In genomic region chr3:107518050-107518449, GRCh38 we compare ENCODE assay signal across 25 cellular contexts.
"Had no signal": no experiment of that assay in that cellular context is flagged by ENCODE, and none has a peak within 500 bp of the region (broad histone marks: within the 10 kb centered on the region; RNA-seq: fewer than 3 reads in every experiment).

No MANE protein-coding gene starts in this region.

- H3K4me2 ChIP-seq: hepatocyte had no signal

- H3K4me1 ChIP-seq: colonic mucosa, foreskin keratinocyte had no signal

- DNase-seq: colonic mucosa; cortex of kidney; dermis blood vessel endothelial cell; dorsolateral prefrontal cortex; effector CD4-positive, alpha-beta T cell; effector CD8-positive, alpha-beta T cell; effector memory CD4-positive, alpha-beta T cell; effector memory CD8-positive, alpha-beta T cell; endodermal cell; erythroblast; esophagus squamous epithelium; foreskin fibroblast; foreskin keratinocyte; foreskin melanocyte; gastrocnemius medialis; glutamatergic neuron; head of caudate nucleus; heart left ventricle; heart right ventricle had no signal

- H3K4me3 ChIP-seq: colonic mucosa, coronary artery, dorsolateral prefrontal cortex, esophagus muscularis mucosa, esophagus squamous epithelium, gastrocnemius medialis, gastroesophageal sphincter, heart left ventricle, heart right ventricle, hepatocyte had no signal

- H3K27me3 ChIP-seq: colonic mucosa, dorsolateral prefrontal cortex, esophagus muscularis mucosa, esophagus squamous epithelium, foreskin keratinocyte, gastrocnemius medialis, gastroesophageal sphincter, heart left ventricle, heart right ventricle, hepatocyte had no signal

- ATAC-seq: effector memory CD8-positive, alpha-beta T cell; esophagus mucosa; foreskin keratinocyte; gastrocnemius medialis; gastroesophageal sphincter; heart left ventricle; heart right ventricle had no signal

- H2AFZ ChIP-seq: hepatocyte had no signal

- H3K36me3 ChIP-seq: colonic mucosa, esophagus muscularis mucosa, esophagus squamous epithelium, gastrocnemius medialis, gastroesophageal sphincter, heart left ventricle, heart right ventricle had no signal

- H3K27ac ChIP-seq: colonic mucosa, coronary artery, dorsolateral prefrontal cortex, epithelial cell of prostate, esophagus muscularis mucosa, esophagus squamous epithelium, foreskin keratinocyte, gastrocnemius medialis, gastroesophageal sphincter, heart left ventricle, heart right ventricle, hepatocyte had no signal

- H3K9me3 ChIP-seq: colonic mucosa, esophagus muscularis mucosa, esophagus squamous epithelium, gastrocnemius medialis, gastroesophageal sphincter, heart left ventricle, heart right ventricle had no signal

- H3K79me2 ChIP-seq: hepatocyte had no signal
